Comparison of ENCODE assay signal across 15 cellular contexts in genomic region chr14:105456736-105457703, GRCh38.
"Had no signal": no experiment of that assay in that cellular context is flagged by ENCODE, and none has a peak within 500 bp of the region (broad histone marks: within the 10 kb centered on the region; RNA-seq: fewer than 3 reads in every experiment).

No MANE protein-coding gene starts in this region.

- H3K4me3 ChIP-seq: heart left ventricle, pancreas, tibial artery had no signal

- H3K4me1 ChIP-seq: foreskin keratinocyte, pancreas, tibial artery had no signal

- H3K9me3 ChIP-seq: heart left ventricle, pancreas, tibial artery had no signal

- H3K27ac ChIP-seq: foreskin keratinocyte, heart left ventricle, pancreas, tibial artery had no signal

- DNase-seq: activated CD4-positive, alpha-beta T cell treated with anti-CD3 and anti-CD28 coated beads, Interleukin-2, amount 10 ng/mL, durations not matched to agents 7 days and 5 days; activated naive CD4-positive, alpha-beta T cell treated with Interleukin-2 at 50 U/mL for 16 hours; activated naive CD8-positive, alpha-beta T cell treated with anti-CD3 and anti-CD28 coated beads, Interleukin-2, amount 50 U/mL, for 24 hours; activated T-cell treated with anti-CD3 and anti-CD28 coated beads for 4 hours; aorta; effector memory CD4-positive, alpha-beta T cell; foreskin keratinocyte; mammary epithelial cell; naive thymus-derived CD4-positive, alpha-beta T cell; stimulated activated CD4-positive, alpha-beta T cell treated with anti-CD3 and anti-CD28 coated beads, Interleukin-4, amount 100 ng/mL, for 1 hour; stimulated activated naive B cell treated with anti-CD40 and anti-IgM and Interleukin-4, amounts not matched to agents 10 μg/mL and 1 μg/mL and 100 μg/mL, for 72 hours; tibial artery had no signal

- ATAC-seq: activated naive CD8-positive, alpha-beta T cell treated with anti-CD3 and anti-CD28 coated beads, Interleukin-2, amount 50 U/mL, for 24 hours; activated T-helper 17 cell treated with anti-CD3 and anti-CD28 coated beads, Interleukin-2, amount 50 U/mL, for 72 hours; foreskin keratinocyte; naive thymus-derived CD4-positive, alpha-beta T cell; stimulated activated naive B cell treated with anti-CD40 and anti-IgM and Interleukin-4, amounts not matched to agents 10 μg/mL and 1 μg/mL and 100 μg/mL, for 72 hours had no signal
